Comparison of ENCODE assay signal across 1 cellular context in genomic region chrX:155641371-155641770, GRCh38.
TF ChIP-seq lines count a peak whose summit lies in the region.

No MANE protein-coding gene starts in this region.

TF ChIP-seq in H1, 55 proteins besides CTCF, POLR2A, EP300 and RAD21:
- TF ChIP-seq E2F6 (IDR thresholded peaks at IDR 0.05), result peak; percentile 64
